Comparison of ENCODE assay signal across 15 cellular contexts in the genomic region with DNA sequence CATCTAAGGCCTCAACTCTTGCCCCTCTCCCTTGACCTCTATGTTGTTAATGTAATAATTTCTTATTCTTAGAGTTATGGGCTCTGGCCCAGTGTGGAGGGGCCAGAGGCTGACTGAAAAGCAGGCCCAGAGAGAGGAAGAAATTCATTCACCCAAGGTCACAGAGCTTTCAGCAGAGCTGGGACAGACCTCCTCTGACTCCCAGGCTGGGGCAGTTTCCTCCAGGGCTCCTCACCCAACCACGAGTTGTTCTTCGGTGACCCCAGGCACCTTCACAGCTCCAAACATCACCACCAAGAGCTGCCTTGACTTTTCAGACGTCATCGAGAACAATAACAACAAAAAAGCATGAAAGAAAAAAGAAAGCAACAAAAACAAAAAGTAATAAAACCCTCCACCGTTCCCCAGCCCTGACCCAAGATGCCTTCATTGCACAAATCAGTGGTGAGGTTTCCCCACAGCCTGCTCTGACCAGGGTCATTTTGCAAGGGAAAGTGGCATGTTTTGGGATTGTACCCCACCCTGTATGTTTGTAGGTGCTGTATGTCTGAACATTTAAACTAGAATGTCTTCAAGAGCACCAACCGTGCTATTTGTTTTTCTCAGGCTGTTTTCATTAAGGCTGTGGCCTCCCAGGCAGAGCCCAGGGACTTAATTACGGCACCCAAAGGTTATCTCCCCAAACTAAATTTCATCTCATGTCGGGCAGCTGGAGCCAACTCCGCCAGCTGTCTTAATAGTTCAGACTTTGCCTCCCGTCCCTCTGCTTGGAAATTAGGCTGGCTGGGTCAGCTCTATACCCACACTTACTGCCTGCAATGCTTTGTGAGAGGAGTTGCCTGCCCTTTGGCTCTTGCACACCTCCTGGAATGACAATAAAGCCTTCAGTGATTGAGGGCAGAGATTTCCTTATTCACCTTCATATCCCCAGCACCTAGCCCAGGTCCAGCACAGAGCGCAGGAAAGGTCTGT.
"Had no signal": no experiment of that assay in that cellular context is flagged by ENCODE, and none has a peak within 500 bp of the region (broad histone marks: within the 10 kb centered on the region; RNA-seq: fewer than 3 reads in every experiment).

No MANE protein-coding gene starts in this region.

- H3K36me3 ChIP-seq: lower lobe of right lung, right lobe of liver had no signal

- H3K9me3 Mint-ChIP-seq: activated T-helper 2 cell treated with anti-CD3 and anti-CD28 coated beads, Interferon-gamma antibody, Interleukin-2, Interleukin-4, amounts not matched to agents 10 μg/mL and 5 μg/mL and 100 μg/mL, durations not matched to agents 14 hours and 24 hours and 36 hours; dendritic cell treated with granulocyte-macrophage colony-stimulating factor and Interleukin-4, amounts not matched to agents 40 ng/mL and 50 ng/mL, for 4 days; stimulated activated naive CD8-positive, alpha-beta T cell treated with anti-CD3 and anti-CD28 coated beads, Interleukin-15, Interleukin-2, amounts not matched to agents 100 ng/mL and 50 ng/mL, for 24 hours; T-cell had no signal

- ATAC-seq: body of pancreas; lower lobe of right lung; naive thymus-derived CD4-positive, alpha-beta T cell; T-cell had no signal

- H3K27me3 ChIP-seq: body of pancreas, right lobe of liver had no signal

- H3K4me1 ChIP-seq: body of pancreas had no signal

- H3K4me3 Mint-ChIP-seq: activated CD4-positive, alpha-beta memory T cell treated with anti-CD3 and anti-CD28 coated beads, Interleukin-2, amount 10 ng/mL, durations not matched to agents 7 days and 5 days; dendritic cell treated with granulocyte-macrophage colony-stimulating factor and Interleukin-4, amounts not matched to agents 40 ng/mL and 50 ng/mL, for 4 days; naive thymus-derived CD4-positive, alpha-beta T cell; stimulated activated naive CD8-positive, alpha-beta T cell treated with anti-CD3 and anti-CD28 coated beads, Interleukin-15, Interleukin-2, amounts not matched to agents 100 ng/mL and 50 ng/mL, for 24 hours; T-cell had no signal

- H3K4me3 ChIP-seq: body of pancreas, hepatocyte, lower lobe of right lung, right lobe of liver had no signal

- H3K9me3 ChIP-seq: body of pancreas, lower lobe of right lung, right lobe of liver had no signal

- DNase-seq: activated CD4-positive, alpha-beta memory T cell treated with anti-CD3 and anti-CD28 coated beads, Interleukin-2, amount 10 ng/mL, durations not matched to agents 7 days and 5 days; activated naive CD4-positive, alpha-beta T cell treated with anti-CD3 and anti-CD28 coated beads, Interleukin-2, amount 50 U/mL, for 16 hours; amniotic stem cell; body of pancreas; lower lobe of right lung; naive thymus-derived CD4-positive, alpha-beta T cell; stimulated activated CD4-positive, alpha-beta T cell treated with anti-CD3 and anti-CD28 coated beads, Interleukin-4, amount 100 ng/mL, for 1 hour; stimulated activated CD8-positive, alpha-beta memory T cell treated with anti-CD3 and anti-CD28 coated beads, Interleukin-4, amount 100 ng/mL, for 48 hours; T-cell had no signal

- H3K36me3 Mint-ChIP-seq: T-cell had no signal

- H3K27ac Mint-ChIP-seq: activated CD4-positive, alpha-beta memory T cell treated with anti-CD3 and anti-CD28 coated beads, Interleukin-2, amount 10 ng/mL, durations not matched to agents 7 days and 5 days; activated T-helper 2 cell treated with anti-CD3 and anti-CD28 coated beads, Interferon-gamma antibody, Interleukin-2, Interleukin-4, amounts not matched to agents 10 μg/mL and 5 μg/mL and 100 μg/mL, durations not matched to agents 14 hours and 24 hours and 36 hours; dendritic cell treated with granulocyte-macrophage colony-stimulating factor and Interleukin-4, amounts not matched to agents 40 ng/mL and 50 ng/mL, for 4 days; stimulated activated naive CD8-positive, alpha-beta T cell treated with anti-CD3 and anti-CD28 coated beads, Interleukin-15, Interleukin-2, amounts not matched to agents 100 ng/mL and 50 ng/mL, for 24 hours; T-cell had no signal

- H3K27ac ChIP-seq: body of pancreas, hepatocyte, lower lobe of right lung, right lobe of liver, VCaP had no signal
